ENCODE assay signal across 1 cellular context in the genomic region with DNA sequence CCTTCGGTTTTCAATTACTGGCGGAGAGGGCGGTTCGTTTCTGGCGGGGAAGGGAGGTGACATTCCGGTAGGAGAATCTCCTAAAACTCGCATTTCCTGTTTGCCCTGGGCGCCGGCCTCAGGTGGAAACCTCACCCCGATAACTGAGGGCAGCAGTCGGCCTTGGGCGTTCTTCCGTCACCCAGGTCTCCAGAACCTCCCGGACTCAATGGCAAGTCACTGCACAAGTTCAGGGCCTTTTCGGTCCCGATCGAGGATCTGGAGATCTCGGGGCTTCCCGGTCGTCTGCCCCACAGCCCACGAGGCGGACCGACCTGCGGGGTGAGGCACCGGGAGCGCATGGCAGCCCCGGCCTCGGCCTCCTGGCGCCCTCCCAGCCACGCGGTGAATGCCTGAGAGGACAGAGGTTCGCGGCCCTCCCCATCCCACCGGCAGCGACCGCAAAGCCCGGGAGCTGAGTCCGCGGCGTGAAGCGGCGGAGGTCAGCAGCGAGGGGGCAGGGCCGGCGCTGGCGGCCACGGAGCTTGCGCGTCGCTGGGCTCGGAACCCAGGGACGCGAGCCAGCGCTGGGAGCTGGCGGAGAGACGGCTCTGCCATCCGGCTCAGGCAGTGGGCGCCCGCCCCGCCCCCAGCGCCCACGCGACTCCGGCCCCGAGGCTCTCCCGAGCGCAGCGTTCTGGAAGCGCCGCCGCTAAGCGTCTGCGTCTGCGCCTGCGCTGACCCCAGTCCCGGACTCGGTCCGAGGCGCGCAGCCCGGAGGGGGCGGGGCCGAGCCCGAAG.
TF ChIP-seq lines count a peak whose summit lies in the region.

No MANE protein-coding gene starts in this region.

TF ChIP-seq in HepG2, 621 proteins besides CTCF, POLR2A, EP300 and RAD21 (continued from another document and continues in another):
- TF ChIP-seq ZNF503 (CRISPR knock-in tag; IDR thresholded peaks at IDR 0.05) (peak; percentile 33; the same call in 1 of the 2 replicates), SALL1 (CRISPR knock-in tag; IDR thresholded peaks at IDR 0.05) (peak; percentile 75), ZNF557 (CRISPR knock-in tag; IDR thresholded peaks at IDR 0.05) (no peak), PAX8 (CRISPR knock-in tag; IDR thresholded peaks at IDR 0.05; ENCODE audit: borderline replicate concordance) (no peak), ZNF382 (CRISPR knock-in tag; IDR thresholded peaks at IDR 0.05; ENCODE audit: borderline replicate concordance) (no peak), KAT7 (CRISPR knock-in tag; IDR thresholded peaks at IDR 0.05; ENCODE audit: borderline replicate concordance) (peak; percentile 88; the same call in 1 of the 2 replicates), RBFOX2 (IDR thresholded peaks at IDR 0.05; ENCODE audit: low read depth, low read length) (peak; percentile 90), FOXJ3 (CRISPR knock-in tag; IDR thresholded peaks at IDR 0.05; ENCODE audit: borderline replicate concordance) (no peak), GLI4 (CRISPR knock-in tag; IDR thresholded peaks at IDR 0.05; ENCODE audit: borderline replicate concordance) (peak; percentile 98; the same call in 1 of the 2 replicates), CREB3 (CRISPR knock-in tag; IDR thresholded peaks at IDR 0.05) (no peak), DNMT3B (CRISPR knock-in tag; conservative IDR thresholded peaks at IDR 0.05) (no peak), MZF1 (CRISPR knock-in tag; IDR thresholded peaks at IDR 0.05; ENCODE audit: borderline replicate concordance) (no peak), ZNF331 (CRISPR knock-in tag; IDR thresholded peaks at IDR 0.05) (peak; percentile 36; the same call in 1 of the 2 replicates), FUBP1 (CRISPR knock-in tag; IDR thresholded peaks at IDR 0.05; ENCODE audit: borderline replicate concordance) (0 out of 2 replicates have a peak, but pooled peaks have one; percentile 64), ZNF354B (CRISPR knock-in tag; IDR thresholded peaks at IDR 0.05) (peak; percentile 84), SOX5 (CRISPR knock-in tag; IDR thresholded peaks at IDR 0.05; ENCODE audit: borderline replicate concordance) (no peak), ZSCAN20 (CRISPR knock-in tag; IDR thresholded peaks at IDR 0.05; ENCODE audit: borderline replicate concordance) (no peak), PHF5A (CRISPR knock-in tag; IDR thresholded peaks at IDR 0.05; ENCODE audit: low read depth, unreplicated experiment) (no peak), TAF15 (IDR thresholded peaks at IDR 0.05; ENCODE audit: low read depth, low read length, poor library complexity, severe bottlenecking) (no peak), ELF3 (CRISPR knock-in tag; IDR thresholded peaks at IDR 0.05) (0 out of 2 replicates have a peak, but pooled peaks have one; percentile 47), ZNF563 (CRISPR knock-in tag; IDR thresholded peaks at IDR 0.05) (peak; percentile 68; the same call in 1 of the 2 replicates), GATAD2A (CRISPR knock-in tag; IDR thresholded peaks at IDR 0.05) (0 out of 2 replicates have a peak, but pooled peaks have one; percentile 23), ZFP37 (CRISPR knock-in tag; IDR thresholded peaks at IDR 0.05; ENCODE audit: borderline replicate concordance) (no peak), RELA (CRISPR knock-in tag; IDR thresholded peaks at IDR 0.05) (0 out of 2 replicates have a peak, but pooled peaks have one; percentile 27), ZNF260 (CRISPR knock-in tag; IDR thresholded peaks at IDR 0.05; ENCODE audit: borderline replicate concordance, low read depth) (no peak), ZNF766 (CRISPR knock-in tag; IDR thresholded peaks at IDR 0.05; ENCODE audit: borderline replicate concordance) (0 out of 2 replicates have a peak, but pooled peaks have one; percentile 77), GABPB1 (CRISPR knock-in tag; IDR thresholded peaks at IDR 0.05) (peak; percentile 80; the same call in 1 of the 2 replicates), TBP (CRISPR knock-in tag; IDR thresholded peaks at IDR 0.05) (no peak), NR0B2 (CRISPR knock-in tag; IDR thresholded peaks at IDR 0.05) (peak; percentile 96), ATRX (CRISPR knock-in tag; IDR thresholded peaks at IDR 0.05; ENCODE audit: borderline replicate concordance) (no peak), ZNF101 (CRISPR knock-in tag; IDR thresholded peaks at IDR 0.05; ENCODE audit: borderline replicate concordance, low read depth) (no peak), HOXA7 (CRISPR knock-in tag; IDR thresholded peaks at IDR 0.05) (no peak), ZNF335 (CRISPR knock-in tag; IDR thresholded peaks at IDR 0.05) (no peak), ZBTB39 (CRISPR knock-in tag; IDR thresholded peaks at IDR 0.05) (no peak), ZNF549 (CRISPR knock-in tag; IDR thresholded peaks at IDR 0.05) (peak; percentile 84; the same call in 1 of the 2 replicates), ZNF546 (CRISPR knock-in tag; conservative IDR thresholded peaks at IDR 0.05) (0 out of 2 replicates have a peak, but pooled peaks have one; percentile 68), SETDB1 (CRISPR knock-in tag; IDR thresholded peaks at IDR 0.05; ENCODE audit: borderline replicate concordance) (no peak), HDAC2 (CRISPR knock-in tag; IDR thresholded peaks at IDR 0.05) (peak; percentile 27; the same call in 1 of the 2 replicates), ZNF263 (CRISPR knock-in tag; IDR thresholded peaks at IDR 0.05) (no peak; the same call in 1 of the 2 replicates), ZNF33A (CRISPR knock-in tag; IDR thresholded peaks at IDR 0.05; ENCODE audit: borderline replicate concordance) (no peak), MTA1 (CRISPR knock-in tag; IDR thresholded peaks at IDR 0.05; ENCODE audit: borderline replicate concordance) (peak; percentile 84; the same call in 1 of the 2 replicates), SPEN (CRISPR knock-in tag; IDR thresholded peaks at IDR 0.05; ENCODE audit: low read depth) (peak; percentile 35), FOSL1 (CRISPR knock-in tag; IDR thresholded peaks at IDR 0.05; ENCODE audit: borderline replicate concordance) (no peak)
- TF ChIP-seq, protein P1, sequence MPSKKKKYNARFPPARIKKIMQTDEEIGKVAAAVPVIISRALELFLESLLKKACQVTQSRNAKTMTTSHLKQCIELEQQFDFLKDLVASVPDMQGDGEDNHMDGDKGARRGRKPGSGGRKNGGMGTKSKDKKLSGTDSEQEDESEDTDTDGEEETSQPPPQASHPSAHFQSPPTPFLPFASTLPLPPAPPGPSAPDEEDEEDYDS (CRISPR knock-in tag; IDR thresholded peaks at IDR 0.05) = peak; percentile 62; the same call in 1 of the 2 replicates
- TF ChIP-seq, protein P2, sequence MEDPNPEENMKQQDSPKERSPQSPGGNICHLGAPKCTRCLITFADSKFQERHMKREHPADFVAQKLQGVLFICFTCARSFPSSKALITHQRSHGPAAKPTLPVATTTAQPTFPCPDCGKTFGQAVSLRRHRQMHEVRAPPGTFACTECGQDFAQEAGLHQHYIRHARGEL (CRISPR knock-in tag; IDR thresholded peaks at IDR 0.05) = no peak
- TF ChIP-seq, protein P3, sequence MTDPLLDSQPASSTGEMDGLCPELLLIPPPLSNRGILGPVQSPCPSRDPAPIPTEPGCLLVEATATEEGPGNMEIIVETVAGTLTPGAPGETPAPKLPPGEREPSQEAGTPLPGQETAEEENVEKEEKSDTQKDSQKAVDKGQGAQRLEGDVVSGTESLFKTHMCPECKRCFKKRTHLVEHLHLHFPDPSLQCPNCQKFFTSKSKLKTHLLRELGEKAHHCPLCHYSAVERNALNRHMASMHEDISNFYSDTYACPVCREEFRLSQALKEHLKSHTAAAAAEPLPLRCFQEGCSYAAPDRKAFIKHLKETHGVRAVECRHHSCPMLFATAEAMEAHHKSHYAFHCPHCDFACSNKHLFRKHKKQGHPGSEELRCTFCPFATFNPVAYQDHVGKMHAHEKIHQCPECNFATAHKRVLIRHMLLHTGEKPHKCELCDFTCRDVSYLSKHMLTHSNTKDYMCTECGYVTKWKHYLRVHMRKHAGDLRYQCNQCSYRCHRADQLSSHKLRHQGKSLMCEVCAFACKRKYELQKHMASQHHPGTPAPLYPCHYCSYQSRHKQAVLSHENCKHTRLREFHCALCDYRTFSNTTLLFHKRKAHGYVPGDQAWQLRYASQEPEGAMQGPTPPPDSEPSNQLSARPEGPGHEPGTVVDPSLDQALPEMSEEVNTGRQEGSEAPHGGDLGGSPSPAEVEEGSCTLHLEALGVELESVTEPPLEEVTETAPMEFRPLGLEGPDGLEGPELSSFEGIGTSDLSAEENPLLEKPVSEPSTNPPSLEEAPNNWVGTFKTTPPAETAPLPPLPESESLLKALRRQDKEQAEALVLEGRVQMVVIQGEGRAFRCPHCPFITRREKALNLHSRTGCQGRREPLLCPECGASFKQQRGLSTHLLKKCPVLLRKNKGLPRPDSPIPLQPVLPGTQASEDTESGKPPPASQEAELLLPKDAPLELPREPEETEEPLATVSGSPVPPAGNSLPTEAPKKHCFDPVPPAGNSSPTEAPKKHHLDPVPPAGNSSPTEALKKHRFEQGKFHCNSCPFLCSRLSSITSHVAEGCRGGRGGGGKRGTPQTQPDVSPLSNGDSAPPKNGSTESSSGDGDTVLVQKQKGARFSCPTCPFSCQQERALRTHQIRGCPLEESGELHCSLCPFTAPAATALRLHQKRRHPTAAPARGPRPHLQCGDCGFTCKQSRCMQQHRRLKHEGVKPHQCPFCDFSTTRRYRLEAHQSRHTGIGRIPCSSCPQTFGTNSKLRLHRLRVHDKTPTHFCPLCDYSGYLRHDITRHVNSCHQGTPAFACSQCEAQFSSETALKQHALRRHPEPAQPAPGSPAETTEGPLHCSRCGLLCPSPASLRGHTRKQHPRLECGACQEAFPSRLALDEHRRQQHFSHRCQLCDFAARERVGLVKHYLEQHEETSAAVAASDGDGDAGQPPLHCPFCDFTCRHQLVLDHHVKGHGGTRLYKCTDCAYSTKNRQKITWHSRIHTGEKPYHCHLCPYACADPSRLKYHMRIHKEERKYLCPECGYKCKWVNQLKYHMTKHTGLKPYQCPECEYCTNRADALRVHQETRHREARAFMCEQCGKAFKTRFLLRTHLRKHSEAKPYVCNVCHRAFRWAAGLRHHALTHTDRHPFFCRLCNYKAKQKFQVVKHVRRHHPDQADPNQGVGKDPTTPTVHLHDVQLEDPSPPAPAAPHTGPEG (CRISPR knock-in tag; IDR thresholded peaks at IDR 0.05) = no peak
- TF ChIP-seq, protein P4, sequence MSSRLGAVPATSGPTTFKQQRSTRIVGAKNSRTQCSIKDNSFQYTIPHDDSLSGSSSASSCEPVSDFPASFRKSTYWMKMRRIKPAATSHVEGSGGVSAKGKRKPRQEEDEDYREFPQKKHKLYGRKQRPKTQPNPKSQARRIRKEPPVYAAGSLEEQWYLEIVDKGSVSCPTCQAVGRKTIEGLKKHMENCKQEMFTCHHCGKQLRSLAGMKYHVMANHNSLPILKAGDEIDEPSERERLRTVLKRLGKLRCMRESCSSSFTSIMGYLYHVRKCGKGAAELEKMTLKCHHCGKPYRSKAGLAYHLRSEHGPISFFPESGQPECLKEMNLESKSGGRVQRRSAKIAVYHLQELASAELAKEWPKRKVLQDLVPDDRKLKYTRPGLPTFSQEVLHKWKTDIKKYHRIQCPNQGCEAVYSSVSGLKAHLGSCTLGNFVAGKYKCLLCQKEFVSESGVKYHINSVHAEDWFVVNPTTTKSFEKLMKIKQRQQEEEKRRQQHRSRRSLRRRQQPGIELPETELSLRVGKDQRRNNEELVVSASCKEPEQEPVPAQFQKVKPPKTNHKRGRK (CRISPR knock-in tag; IDR thresholded peaks at IDR 0.05) = no peak
